ENCODE assay signal across 9 cellular contexts in genomic region chr1:36864182-36865079, GRCh38.
A peak's percentile ranks its signal among the peaks of the same experiment; 100 is the strongest.
DNase-seq lines count a peak whose midpoint lies in the region; ATAC-seq and TF ChIP-seq lines count a peak whose summit lies in the region.
"Had no signal": no experiment of that assay in that cellular context is flagged by ENCODE, and none has a peak within 500 bp of the region (broad histone marks: within the 10 kb centered on the region; RNA-seq: fewer than 3 reads in every experiment).

No MANE protein-coding gene starts in this region.

- H3K4me3 Mint-ChIP-seq in activated CD8-positive, alpha-beta T cell treated with anti-CD3 and anti-CD28 coated beads, Interleukin-2, amount 10 ng/mL, durations not matched to agents 7 days and 5 days = no peak overlapping the region
- no peak overlapping the region for H3K4me3 Mint-ChIP-seq in osteocyte (ENCODE audit: unreplicated experiment)

- POLR2A ChIA-PET in activated CD8-positive, alpha-beta T cell treated with anti-CD3 and anti-CD28 coated beads, Interleukin-2, amount 10 ng/mL, durations not matched to agents 7 days and 5 days (lab: Charles Lee) = no interaction called here

- no peaks in the 10 kb centered on the region for H3K4me1 Mint-ChIP-seq in activated CD8-positive, alpha-beta T cell treated with anti-CD3 and anti-CD28 coated beads, Interleukin-2, amount 10 ng/mL, durations not matched to agents 7 days and 5 days (ENCODE audit: low read depth)
- H3K4me1 Mint-ChIP-seq in osteocyte (ENCODE audit: unreplicated experiment) = no peaks in the 10 kb centered on the region

- H3K4me3 ChIP-seq in Jurkat, Clone E6-1 (ENCODE audit: low read length) = no peak overlapping the region

- DNase-seq in NCI-H2196 (lab: John Stamatoyannopoulos, UW; ENCODE audit: unreplicated experiment) (peak; percentile 42), NCI-H2196 treated with DMSO at 0.1 percent for 48 hours (lab: John Stamatoyannopoulos, UW; ENCODE audit: unreplicated experiment) (no peak), osteocyte (ENCODE audit: extremely low spot score, unreplicated experiment) (no peak), Kasumi-1 (lab: John Stamatoyannopoulos, UW) (no peak)
- DNase-seq in Jurkat, Clone E6-1 (ENCODE audit: low read depth, low spot score) = peak; percentile 9
- DNase-seq in activated CD8-positive, alpha-beta T cell treated with anti-CD3 and anti-CD28 coated beads, Interleukin-2, amount 10 ng/mL, durations not matched to agents 7 days and 5 days = peak; percentile 35
- DNase-seq: MV-4-11 had no signal

- no peaks in the 10 kb centered on the region for H3K36me3 Mint-ChIP-seq in activated CD8-positive, alpha-beta T cell treated with anti-CD3 and anti-CD28 coated beads, Interleukin-2, amount 10 ng/mL, durations not matched to agents 7 days and 5 days (ENCODE audit: low read depth)
- no peaks in the 10 kb centered on the region for H3K36me3 Mint-ChIP-seq in osteocyte (ENCODE audit: unreplicated experiment)

- peak; percentile 12 for TF ChIP-seq CTCF in osteocyte (IDR thresholded peaks at IDR 0.05)

- H3K27ac Mint-ChIP-seq in activated CD8-positive, alpha-beta T cell treated with anti-CD3 and anti-CD28 coated beads, Interleukin-2, amount 10 ng/mL, durations not matched to agents 7 days and 5 days = no peak overlapping the region
- no peak overlapping the region for H3K27ac Mint-ChIP-seq in osteocyte (ENCODE audit: unreplicated experiment)

- CTCF ChIA-PET in activated CD8-positive, alpha-beta T cell treated with anti-CD3 and anti-CD28 coated beads, Interleukin-2, amount 10 ng/mL, durations not matched to agents 7 days and 5 days (lab: Charles Lee) = interaction anchor here (0.9 to 1.7 kb wide), 5 partner anchors 10 to 25 kb away, joined by 3 to 9 read pairs (median 3); no protein-coding TSS in a partner anchor

- no peaks in the 10 kb centered on the region for H3K9me3 Mint-ChIP-seq in activated CD8-positive, alpha-beta T cell treated with anti-CD3 and anti-CD28 coated beads, Interleukin-2, amount 10 ng/mL, durations not matched to agents 7 days and 5 days (ENCODE audit: insufficient read depth)
- no peaks in the 10 kb centered on the region for H3K9me3 Mint-ChIP-seq in osteocyte (ENCODE audit: unreplicated experiment)

- H3K27me3 Mint-ChIP-seq in activated CD8-positive, alpha-beta T cell treated with anti-CD3 and anti-CD28 coated beads, Interleukin-2, amount 10 ng/mL, durations not matched to agents 7 days and 5 days (ENCODE audit: low read depth) = peaks cover 2% of the 10 kb centered on the region
- no peaks in the 10 kb centered on the region for H3K27me3 Mint-ChIP-seq in osteocyte (ENCODE audit: unreplicated experiment)

- ATAC-seq in activated CD8-positive, alpha-beta T cell treated with anti-CD3 and anti-CD28 coated beads, Interleukin-2, amount 10 ng/mL, durations not matched to agents 7 days and 5 days = no peak
- ATAC-seq in HG03460 (IDR thresholded peaks at IDR 0.05; ENCODE audit: unreplicated experiment) (no peak), HG02870 (IDR thresholded peaks at IDR 0.05; ENCODE audit: unreplicated experiment) (no peak)

Comparison
In these comparisons a context has a peak if more than half of its experiments do, and no peak if none do; other contexts are left out.
1. DNase-seq: peak in NCI-H2196 (single experiment), Jurkat, Clone E6-1 (single experiment) and activated CD8-positive, alpha-beta T cell treated with anti-CD3 and anti-CD28 coated beads, Interleukin-2, amount 10 ng/mL, durations not matched to agents 7 days and 5 days (single experiment); none in NCI-H2196 treated with DMSO at 0.1 percent for 48 hours (single experiment), osteocyte (single experiment) and Kasumi-1 (0 of 2).